1 cellular context compared by ENCODE assay signal in genomic region chr21:38918629-38919346, GRCh38.
TF ChIP-seq lines count a peak whose summit lies in the region.

No MANE protein-coding gene starts in this region.

TF ChIP-seq in HepG2, 621 proteins besides CTCF, POLR2A, EP300 and RAD21 (continued from another document and continues in another):
- no peak for TF ChIP-seq ZBTB44 (CRISPR knock-in tag; IDR thresholded peaks at IDR 0.05)
- TF ChIP-seq ZNF720 (CRISPR knock-in tag; IDR thresholded peaks at IDR 0.05), result no peak
- no peak for TF ChIP-seq ZNF256 (CRISPR knock-in tag; conservative IDR thresholded peaks at IDR 0.05)
- TF ChIP-seq NFRKB (IDR thresholded peaks at IDR 0.05), result no peak
- peak; percentile 67; the same call in 1 of the 2 replicates for TF ChIP-seq SIX4 (CRISPR knock-in tag; IDR thresholded peaks at IDR 0.05)
- no peak for TF ChIP-seq ZNF431 (CRISPR knock-in tag; IDR thresholded peaks at IDR 0.05; ENCODE audit: borderline replicate concordance, low read depth)
- TF ChIP-seq NFKBIZ (CRISPR knock-in tag; IDR thresholded peaks at IDR 0.05), result peak; percentile 54; the same call in 1 of the 2 replicates
- TF ChIP-seq BATF2 (CRISPR knock-in tag; IDR thresholded peaks at IDR 0.05), result no peak
- TF ChIP-seq ZNF564 (CRISPR knock-in tag; IDR thresholded peaks at IDR 0.05), result no peak
- TF ChIP-seq NR3C1 (CRISPR knock-in tag; IDR thresholded peaks at IDR 0.05), result no peak
- peak; percentile 53; the same call in 1 of the 2 replicates for TF ChIP-seq MLX (CRISPR knock-in tag; IDR thresholded peaks at IDR 0.05)
- peak; percentile 30; the same call in 1 of the 2 replicates for TF ChIP-seq SOX13 (IDR thresholded peaks at IDR 0.05)
- peak in 1 of 2 experiments; percentile 94; a peak in 2 of 4 replicates for TF ChIP-seq SOX13 (CRISPR knock-in tag; conservative IDR thresholded peaks at IDR 0.05 in 1 of 2, IDR thresholded peaks at IDR 0.05 in 1 of 2)
- TF ChIP-seq ARID4A (CRISPR knock-in tag; IDR thresholded peaks at IDR 0.05; ENCODE audit: borderline replicate concordance), result no peak
- TF ChIP-seq ZBTB4 (CRISPR knock-in tag; IDR thresholded peaks at IDR 0.05; ENCODE audit: borderline replicate concordance), result no peak
- TF ChIP-seq RXRB (CRISPR knock-in tag; IDR thresholded peaks at IDR 0.05; ENCODE audit: borderline replicate concordance), result peak; percentile 59; the same call in 1 of the 2 replicates
- no peak for TF ChIP-seq HIVEP1 (CRISPR knock-in tag; IDR thresholded peaks at IDR 0.05)
- TF ChIP-seq YEATS4 (CRISPR knock-in tag; IDR thresholded peaks at IDR 0.05; ENCODE audit: borderline replicate concordance), result no peak
- TF ChIP-seq ZNF367 (CRISPR knock-in tag; IDR thresholded peaks at IDR 0.05; ENCODE audit: borderline replicate concordance), result no peak
- TF ChIP-seq HNF1A (IDR thresholded peaks at IDR 0.05; ENCODE audit: low read depth), result peak; percentile 90
- TF ChIP-seq HNF1A (CRISPR knock-in tag; IDR thresholded peaks at IDR 0.05; ENCODE audit: borderline replicate concordance), result peak; percentile 87; the same call in 1 of the 2 replicates
- TF ChIP-seq ZBTB25 (CRISPR knock-in tag; IDR thresholded peaks at IDR 0.05), result 0 out of 2 replicates have a peak, but pooled peaks have one; percentile 19
- no peak for TF ChIP-seq SNAPC5 (CRISPR knock-in tag; IDR thresholded peaks at IDR 0.05; ENCODE audit: borderline replicate concordance)
- peak; percentile 69 for TF ChIP-seq SMAD3 (CRISPR knock-in tag; IDR thresholded peaks at IDR 0.05)
- no peak for TF ChIP-seq ZNF343 (CRISPR knock-in tag; IDR thresholded peaks at IDR 0.05)
- TF ChIP-seq SNAPC2 (CRISPR knock-in tag; IDR thresholded peaks at IDR 0.05), result no peak
- TF ChIP-seq FOXP4 (CRISPR knock-in tag; IDR thresholded peaks at IDR 0.05), result peak; percentile 95
- no peak for TF ChIP-seq KAT2B (IDR thresholded peaks at IDR 0.05; ENCODE audit: borderline replicate concordance, low read depth, low read length)
- TF ChIP-seq ZNF362 (CRISPR knock-in tag; IDR thresholded peaks at IDR 0.05; ENCODE audit: borderline replicate concordance), result peak; percentile 79
- no peak for TF ChIP-seq ZNF333 (CRISPR knock-in tag; IDR thresholded peaks at IDR 0.05; ENCODE audit: borderline replicate concordance)
- TF ChIP-seq YY1 (IDR thresholded peaks at IDR 0.05; ENCODE audit: insufficient read depth, insufficient replicate concordance, low read depth, low read length), result no peak
- TF ChIP-seq KMT2B (CRISPR knock-in tag; IDR thresholded peaks at IDR 0.05), result no peak
- no peak for TF ChIP-seq GABPA (IDR thresholded peaks at IDR 0.05; ENCODE audit: low read depth, low read length)
- TF ChIP-seq GABPA (CRISPR knock-in tag; IDR thresholded peaks at IDR 0.05; ENCODE audit: low read depth), result no peak
- TF ChIP-seq PPARG (CRISPR knock-in tag; conservative IDR thresholded peaks at IDR 0.05), result 0 out of 2 replicates have a peak, but pooled peaks have one; percentile 34
- TF ChIP-seq JUN (CRISPR knock-in tag; IDR thresholded peaks at IDR 0.05), result no peak
- no peak for TF ChIP-seq SRSF1 (optimal IDR thresholded peaks at IDR 0.05; ENCODE audit: low read depth, low read length)
- TF ChIP-seq TCF7 (IDR thresholded peaks at IDR 0.05; ENCODE audit: low read depth), result peak; percentile 83
- peak; percentile 53; the same call in 1 of the 2 replicates for TF ChIP-seq NR2F2 (IDR thresholded peaks at IDR 0.05; ENCODE audit: borderline replicate concordance, low read depth)
- no peak for TF ChIP-seq ZNF510 (CRISPR knock-in tag; IDR thresholded peaks at IDR 0.05; ENCODE audit: low read depth)
- TF ChIP-seq KLF13 (CRISPR knock-in tag; IDR thresholded peaks at IDR 0.05), result no peak
- no peak for TF ChIP-seq ZNF335 (CRISPR knock-in tag; IDR thresholded peaks at IDR 0.05)
- TF ChIP-seq NCOR1 (IDR thresholded peaks at IDR 0.05; ENCODE audit: borderline replicate concordance, low read length), result peak; percentile 36; the same call in 1 of the 2 replicates
- TF ChIP-seq TBX2 (CRISPR knock-in tag; IDR thresholded peaks at IDR 0.05; ENCODE audit: borderline replicate concordance), result peak; percentile 71; the same call in 1 of the 2 replicates
- no peak for TF ChIP-seq ZIK1 (CRISPR knock-in tag; IDR thresholded peaks at IDR 0.05; ENCODE audit: borderline replicate concordance, low read depth)
